8 cellular contexts compared by ENCODE assay signal in genomic region chr16:46396133-46396882, GRCh38.
DNase-seq lines count a peak whose midpoint lies in the region; ATAC-seq and TF ChIP-seq lines count a peak whose summit lies in the region.
"Not testable (repeated sequence)": the region's sequence is repeated elsewhere in the genome, so short reads cannot be mapped to it uniquely, and the experiment has no call there.

No MANE protein-coding gene starts in this region.

- not testable (repeated sequence) for H3K18ac ChIP-seq in neuronal stem cell (ENCODE audit: low read length)

- H3K4me3 ChIP-seq in NB4 (ENCODE audit: low read depth, low read length); fibroblast of mammary gland (ENCODE audit: control insufficient read depth, low read depth, low read length); neuronal stem cell (ENCODE audit: low read length in 2 of 2): not testable (repeated sequence)

- not testable (repeated sequence) for H4K8ac ChIP-seq in neuronal stem cell (ENCODE audit: low read depth, low read length)

- H3K27me3 Mint-ChIP-seq in activated CD4-positive, alpha-beta T cell treated with anti-CD3 and anti-CD28 coated beads, Interleukin-2, amount 10 ng/mL, durations not matched to agents 7 days and 5 days; stimulated activated naive B cell treated with anti-CD40 and anti-IgM and Interleukin-4, amounts not matched to agents 10 μg/mL and 1 μg/mL and 100 μg/mL, for 72 hours: not testable (repeated sequence)

- H3K4me2 ChIP-seq in neuronal stem cell (ENCODE audit: insufficient read depth, low read length, poor library complexity, severe bottlenecking) = not testable (repeated sequence)

- H3K4ac ChIP-seq in neuronal stem cell (ENCODE audit: low read length) = not testable (repeated sequence)

- not testable (repeated sequence) for H2AK5ac ChIP-seq in neuronal stem cell (ENCODE audit: low read depth, low read length)

- not testable (repeated sequence) for H3K9ac ChIP-seq in neuronal stem cell (ENCODE audit: low read depth, low read length, poor library complexity)

- not testable (repeated sequence) for H2BK12ac ChIP-seq in neuronal stem cell (ENCODE audit: low read length)

- H3K4me1 Mint-ChIP-seq in activated CD4-positive, alpha-beta T cell treated with anti-CD3 and anti-CD28 coated beads, Interleukin-2, amount 10 ng/mL, durations not matched to agents 7 days and 5 days; stimulated activated naive B cell treated with anti-CD40 and anti-IgM and Interleukin-4, amounts not matched to agents 10 μg/mL and 1 μg/mL and 100 μg/mL, for 72 hours: not testable (repeated sequence)

- not testable (repeated sequence) for H3K36me3 ChIP-seq in neuronal stem cell (replicated peaks in 1 of 2; ENCODE audit: control insufficient read depth in 2 of 2, insufficient read depth in 2 of 2, low read length in 2 of 2)

- H2BK15ac ChIP-seq in neuronal stem cell (ENCODE audit: low read length) = not testable (repeated sequence)

- not testable (repeated sequence) for H3K9me3 ChIP-seq in neuronal stem cell (replicated peaks in 1 of 2; ENCODE audit: control insufficient read depth in 2 of 2, insufficient read depth in 1 of 2, low read depth in 1 of 2, low read length in 2 of 2)

- H3K9me3 Mint-ChIP-seq in activated CD4-positive, alpha-beta T cell treated with anti-CD3 and anti-CD28 coated beads, Interleukin-2, amount 10 ng/mL, durations not matched to agents 7 days and 5 days; stimulated activated naive B cell treated with anti-CD40 and anti-IgM and Interleukin-4, amounts not matched to agents 10 μg/mL and 1 μg/mL and 100 μg/mL, for 72 hours: not testable (repeated sequence)

- not testable (repeated sequence) for TF ChIP-seq CTCF in NB4 (IDR thresholded peaks at IDR 0.05; ENCODE audit: low read depth, low read length); fibroblast of mammary gland (conservative IDR thresholded peaks at IDR 0.05; ENCODE audit: control insufficient read depth, insufficient read depth, low read depth, low read length)

- DNase-seq in CD1c-positive myeloid dendritic cell (ENCODE audit: extremely low spot score) (peak; percentile 38), NB4 (ENCODE audit: low read depth) (peak; percentile 25), fibroblast of mammary gland (ENCODE audit: low read depth) (peak; percentile 21), left kidney (ENCODE audit: low read depth, low spot score) (peak; percentile 52), neuronal stem cell (ENCODE audit: low spot score) (peak; percentile 14)
- peak; percentile 53 for DNase-seq in activated CD4-positive, alpha-beta T cell treated with anti-CD3 and anti-CD28 coated beads, Interleukin-2, amount 10 ng/mL, durations not matched to agents 7 days and 5 days
- DNase-seq in central memory CD4-positive, alpha-beta T cell = peak; percentile 15
- DNase-seq in stimulated activated naive B cell treated with anti-CD40 and anti-IgM and Interleukin-4, amounts not matched to agents 10 μg/mL and 1 μg/mL and 100 μg/mL, for 72 hours = peak; percentile 59

- POLR2A ChIA-PET in activated CD4-positive, alpha-beta T cell treated with anti-CD3 and anti-CD28 coated beads, Interleukin-2, amount 10 ng/mL, durations not matched to agents 7 days and 5 days (lab: Charles Lee) = not testable (repeated sequence)

- H3K4me1 ChIP-seq in neuronal stem cell (ENCODE audit: control insufficient read depth in 2 of 2, insufficient read depth in 1 of 2, low read depth in 1 of 2, low read length in 2 of 2) = not testable (repeated sequence)

- no CpG with 5 or more reads among the region's 31 CpGs for WGBS in neuronal stem cell (ENCODE audit: extremely low coverage in 2 of 2, insufficient read length in 2 of 2, insufficient replicate concordance in 1 of 2), 2 donors

- TF ChIP-seq POLR2A in NB4 (IDR thresholded peaks at IDR 0.05; ENCODE audit: extremely low read depth, insufficient read length) = not testable (repeated sequence)

- not testable (repeated sequence) for H3K4me3 Mint-ChIP-seq in activated CD4-positive, alpha-beta T cell treated with anti-CD3 and anti-CD28 coated beads, Interleukin-2, amount 10 ng/mL, durations not matched to agents 7 days and 5 days; stimulated activated naive B cell treated with anti-CD40 and anti-IgM and Interleukin-4, amounts not matched to agents 10 μg/mL and 1 μg/mL and 100 μg/mL, for 72 hours

- not testable (repeated sequence) for H3K27me3 ChIP-seq in neuronal stem cell (ENCODE audit: control insufficient read depth in 3 of 3, insufficient read depth in 3 of 3, low read depth in 1 of 3, low read length in 3 of 3)

- not testable (repeated sequence) for H2AFZ ChIP-seq in neuronal stem cell (ENCODE audit: low read length)

- not testable (repeated sequence) for H3K27ac Mint-ChIP-seq in activated CD4-positive, alpha-beta T cell treated with anti-CD3 and anti-CD28 coated beads, Interleukin-2, amount 10 ng/mL, durations not matched to agents 7 days and 5 days; stimulated activated naive B cell treated with anti-CD40 and anti-IgM and Interleukin-4, amounts not matched to agents 10 μg/mL and 1 μg/mL and 100 μg/mL, for 72 hours

- not testable (repeated sequence) for ATAC-seq in stimulated activated naive B cell treated with anti-CD40 and anti-IgM and Interleukin-4, amounts not matched to agents 10 μg/mL and 1 μg/mL and 100 μg/mL, for 72 hours (replicated peaks)

- not testable (repeated sequence) for H2BK5ac ChIP-seq in neuronal stem cell (ENCODE audit: low read length)

- H2BK120ac ChIP-seq in neuronal stem cell (ENCODE audit: low read depth, low read length) = not testable (repeated sequence)

- H3K14ac ChIP-seq in neuronal stem cell (ENCODE audit: low read length) = not testable (repeated sequence)

- H3K36me3 Mint-ChIP-seq in activated CD4-positive, alpha-beta T cell treated with anti-CD3 and anti-CD28 coated beads, Interleukin-2, amount 10 ng/mL, durations not matched to agents 7 days and 5 days (ENCODE audit: low read depth); stimulated activated naive B cell treated with anti-CD40 and anti-IgM and Interleukin-4, amounts not matched to agents 10 μg/mL and 1 μg/mL and 100 μg/mL, for 72 hours: not testable (repeated sequence)

- H3K79me1 ChIP-seq in neuronal stem cell (ENCODE audit: low read depth, low read length) = not testable (repeated sequence)

- H3K27ac ChIP-seq in neuronal stem cell (replicated peaks; ENCODE audit: low read length) = not testable (repeated sequence)

- H3K23ac ChIP-seq in neuronal stem cell (ENCODE audit: low read depth, low read length, poor library complexity) = not testable (repeated sequence)

- CTCF ChIA-PET in activated CD4-positive, alpha-beta T cell treated with anti-CD3 and anti-CD28 coated beads, Interleukin-2, amount 10 ng/mL, durations not matched to agents 7 days and 5 days (lab: Charles Lee) = not testable (repeated sequence)

- not testable (repeated sequence) for H4K91ac ChIP-seq in neuronal stem cell (ENCODE audit: low read depth, low read length, poor library complexity)
